Comparison of ENCODE assay signal across 23 cellular contexts in the genomic region with DNA sequence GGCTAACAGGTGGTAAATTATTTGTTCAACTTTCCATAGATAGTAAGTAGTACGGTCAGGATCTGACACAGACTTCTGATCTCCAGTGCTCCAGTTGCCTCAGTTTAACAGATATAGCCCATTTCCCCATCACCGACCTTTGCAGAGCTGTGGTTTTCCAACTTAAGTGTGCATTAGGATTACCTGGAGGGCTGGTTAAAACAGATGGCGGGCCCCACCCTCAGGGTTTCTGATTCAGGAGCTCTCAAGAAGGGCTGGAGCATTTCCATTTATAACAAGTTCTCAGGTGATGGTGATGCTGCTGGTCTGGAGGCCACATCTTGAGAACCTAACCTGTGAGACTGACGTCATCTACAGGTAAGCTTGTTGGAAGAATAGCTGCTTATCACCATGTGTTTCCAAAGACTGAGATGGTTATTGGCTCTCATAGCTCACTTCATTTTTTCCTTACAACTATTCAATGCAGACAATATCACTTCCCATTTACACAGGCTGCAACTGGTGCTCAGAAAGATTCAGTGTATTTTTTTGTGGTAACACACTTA.
"Had no signal": no experiment of that assay in that cellular context is flagged by ENCODE, and none has a peak within 500 bp of the region (broad histone marks: within the 10 kb centered on the region; RNA-seq: fewer than 3 reads in every experiment).

No MANE protein-coding gene starts in this region.

- H3K27ac ChIP-seq: left ventricle myocardium inferior, pancreas, prostate gland, sigmoid colon, spleen, suprapubic skin, thoracic aorta, tibial artery, upper lobe of right lung had no signal

- H3K27me3 ChIP-seq: pancreas, sigmoid colon, spleen, suprapubic skin, tibial artery, upper lobe of right lung had no signal

- FAIRE-seq: pancreas, small intestine, urothelium cell line had no signal

- H3K9me3 ChIP-seq: left ventricle myocardium inferior, pancreas, prostate gland, sigmoid colon, spleen, suprapubic skin, thoracic aorta, tibial artery, upper lobe of right lung had no signal

- H3K4me3 ChIP-seq: left ventricle myocardium inferior, lung, pancreas, prostate gland, sigmoid colon, spleen, suprapubic skin, thoracic aorta, tibial artery, upper lobe of right lung had no signal

- ATAC-seq: naive thymus-derived CD4-positive, alpha-beta T cell; natural killer cell treated with Interleukin-12 subunit alpha and Interleukin-12 subunit beta and Interleukin-15 and Interleukin-18, amount 100 ng/mL, for 72 hours; pancreas; right cardiac atrium; stimulated activated effector memory CD8-positive, alpha-beta T cell treated with anti-CD3 and anti-CD28 coated beads, Interleukin-12 subunit alpha, Interleukin-12 subunit beta, amount 100 ng/mL, for 72 hours; upper lobe of right lung had no signal

- H3K36me3 ChIP-seq: left ventricle myocardium inferior, pancreas, prostate gland, sigmoid colon, spleen, suprapubic skin, thoracic aorta, tibial artery, upper lobe of right lung had no signal

- DNase-seq: islet precursor cell; left ventricle myocardium inferior; mesendoderm; naive thymus-derived CD4-positive, alpha-beta T cell; pancreas; posterior cingulate gyrus; retina; right cardiac atrium; sigmoid colon; small intestine; spleen; stimulated activated CD4-positive, alpha-beta T cell treated with anti-CD3 and anti-CD28 coated beads, Interleukin-4, amount 100 ng/mL, for 24 hours; stimulated activated naive CD4-positive, alpha-beta T cell; tibial artery; trophoblast cell; upper lobe of right lung had no signal

- H3K4me1 ChIP-seq: left ventricle myocardium inferior, pancreas, prostate gland, sigmoid colon, spleen, suprapubic skin, tibial artery, upper lobe of right lung had no signal
